In the genomic region with DNA sequence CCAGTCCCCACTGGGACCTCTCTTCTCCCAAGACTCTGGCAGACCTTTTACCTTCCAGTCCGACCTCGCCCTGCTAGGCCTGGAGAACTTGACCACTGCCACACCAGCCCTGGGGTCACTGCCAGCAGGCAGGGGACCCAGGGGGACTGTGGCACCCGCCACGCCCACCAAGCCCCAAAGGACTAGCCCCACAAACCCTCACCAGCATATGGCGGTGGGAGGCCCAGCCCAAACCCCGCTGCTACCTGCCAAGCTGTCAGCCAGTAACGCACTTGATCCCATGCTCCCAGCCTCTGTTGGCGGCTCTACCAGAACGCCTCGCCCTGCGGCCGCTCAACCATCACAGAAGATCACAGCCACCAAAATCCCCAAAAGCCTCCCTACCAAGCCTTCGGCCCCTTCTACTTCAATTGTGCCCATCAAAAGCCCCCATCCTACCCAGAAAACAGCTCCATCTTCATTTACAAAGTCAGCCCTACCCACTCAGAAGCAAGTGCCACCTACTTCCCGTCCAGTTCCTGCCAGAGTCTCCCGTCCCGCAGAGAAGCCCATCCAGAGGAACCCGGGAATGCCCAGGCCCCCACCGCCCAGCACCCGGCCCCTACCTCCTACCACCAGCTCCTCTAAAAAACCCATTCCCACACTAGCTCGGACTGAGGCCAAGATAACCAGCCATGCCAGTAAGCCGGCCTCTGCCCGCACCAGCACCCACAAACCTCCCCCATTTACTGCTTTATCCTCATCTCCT, we compare ENCODE assay signal across 13 cellular contexts.
"Had no signal": no experiment of that assay in that cellular context is flagged by ENCODE, and none has a peak within 500 bp of the region (broad histone marks: within the 10 kb centered on the region; RNA-seq: fewer than 3 reads in every experiment).

No MANE protein-coding gene starts in this region.

- H3K4me3 ChIP-seq: sigmoid colon had no signal

- H3K4me1 Mint-ChIP-seq: activated T-helper 17 cell treated with anti-CD3 and anti-CD28 coated beads, Interleukin-2, amount 50 U/mL, for 72 hours; T-cell had no signal

- H3K27ac Mint-ChIP-seq: activated naive CD4-positive, alpha-beta T cell treated with anti-CD3 and anti-CD28 coated beads for 36 hours; activated naive CD8-positive, alpha-beta T cell treated with anti-CD3 and anti-CD28 coated beads, Interleukin-2, amount 50 U/mL, for 24 hours; activated T-helper 17 cell treated with anti-CD3 and anti-CD28 coated beads, Interleukin-2, amount 50 U/mL, for 72 hours; nephron progenitor cell; T-cell had no signal

- DNase-seq: activated CD4-positive, alpha-beta T cell treated with anti-CD3 and anti-CD28 coated beads for 1 hour; activated CD4-positive, alpha-beta T cell treated with anti-CD3 and anti-CD28 coated beads, Interleukin-2, amount 50 U/mL, for 4 hours; activated naive CD4-positive, alpha-beta T cell treated with anti-CD3 and anti-CD28 coated beads for 36 hours; activated naive CD8-positive, alpha-beta T cell treated with anti-CD3 and anti-CD28 coated beads, Interleukin-2, amount 50 U/mL, for 24 hours; activated T-cell treated with anti-CD3 and anti-CD28 coated beads for 4 hours; islet precursor cell; nephron progenitor cell; sigmoid colon; stimulated activated CD4-positive, alpha-beta T cell treated with anti-CD3 and anti-CD28 coated beads, Interleukin-2, amount 100 ng/mL, for 24 hours; T-cell had no signal

- H3K36me3 Mint-ChIP-seq: T-cell had no signal

- H3K36me3 ChIP-seq: sigmoid colon had no signal

- H3K27ac ChIP-seq: sigmoid colon had no signal

- H3K4me3 Mint-ChIP-seq: activated naive CD4-positive, alpha-beta T cell treated with anti-CD3 and anti-CD28 coated beads for 36 hours; activated naive CD8-positive, alpha-beta T cell treated with anti-CD3 and anti-CD28 coated beads, Interleukin-2, amount 50 U/mL, for 24 hours; activated T-helper 17 cell treated with anti-CD3 and anti-CD28 coated beads, Interleukin-2, amount 50 U/mL, for 72 hours; nephron progenitor cell; T-cell had no signal

- H3K9me3 Mint-ChIP-seq: activated naive CD4-positive, alpha-beta T cell treated with anti-CD3 and anti-CD28 coated beads for 36 hours; activated naive CD8-positive, alpha-beta T cell treated with anti-CD3 and anti-CD28 coated beads, Interleukin-2, amount 50 U/mL, for 24 hours; activated T-helper 17 cell treated with anti-CD3 and anti-CD28 coated beads, Interleukin-2, amount 50 U/mL, for 72 hours; nephron progenitor cell; T-cell had no signal

- ATAC-seq: activated naive CD8-positive, alpha-beta T cell treated with anti-CD3 and anti-CD28 coated beads, Interleukin-2, amount 50 U/mL, for 24 hours; activated T-helper 17 cell treated with anti-CD3 and anti-CD28 coated beads, Interleukin-2, amount 50 U/mL, for 72 hours; T-cell had no signal

- H3K27me3 ChIP-seq: sigmoid colon had no signal

- FAIRE-seq: bronchial epithelial cell, urothelium cell line had no signal

- H3K9me3 ChIP-seq: sigmoid colon had no signal

- H3K27me3 Mint-ChIP-seq: activated naive CD8-positive, alpha-beta T cell treated with anti-CD3 and anti-CD28 coated beads, Interleukin-2, amount 50 U/mL, for 24 hours; activated T-helper 17 cell treated with anti-CD3 and anti-CD28 coated beads, Interleukin-2, amount 50 U/mL, for 72 hours had no signal
